Comparison of ENCODE assay signal across 19 cellular contexts in the genomic region with DNA sequence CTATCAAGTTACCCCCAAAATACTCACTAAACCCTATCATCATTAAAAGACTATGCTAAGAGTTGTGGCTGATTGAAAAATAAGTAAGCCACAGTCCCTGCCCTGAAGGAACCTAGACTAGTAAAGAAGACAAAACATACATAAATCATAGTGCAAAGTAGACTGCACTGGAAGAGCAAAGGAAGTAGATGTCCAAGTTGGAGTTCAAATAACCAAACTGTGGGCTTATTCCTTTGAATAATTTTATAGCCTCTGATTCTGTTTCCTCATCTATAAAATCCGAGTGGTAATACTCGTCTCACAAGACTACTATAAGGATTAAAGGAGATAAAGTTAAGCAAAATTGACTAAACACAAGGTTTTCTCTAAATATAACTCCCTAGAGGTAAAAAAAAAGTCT.
DNase-seq lines count a peak whose midpoint lies in the region; ATAC-seq, FAIRE-seq and TF ChIP-seq lines count a peak whose summit lies in the region.
"Had no signal": no experiment of that assay in that cellular context is flagged by ENCODE, and none has a peak within 500 bp of the region (broad histone marks: within the 10 kb centered on the region; RNA-seq: fewer than 3 reads in every experiment).

No MANE protein-coding gene starts in this region.

- peaks cover 6% of the 10 kb centered on the region for H3K4me1 ChIP-seq in mucosa of descending colon (ENCODE audit: low read depth)
- H3K4me1 ChIP-seq in thyroid gland, result peaks cover 27 to 32% of the 10 kb centered on the region in 2 donors
- no peaks in the 10 kb centered on the region for H3K4me1 ChIP-seq in mammary epithelial cell (ENCODE audit: insufficient read depth, low read length)
- H3K4me1 ChIP-seq: BE2C, HAP-1 had no signal

- H3K9ac ChIP-seq in mammary epithelial cell (ENCODE audit: insufficient read depth, low read length), result no peak overlapping the region
- H3K9ac ChIP-seq: GM23248 had no signal

- TF ChIP-seq POLR2A in thyroid gland (IDR thresholded peaks at IDR 0.05), result no peak

- CTCF ChIA-PET in HEK293T (lab: Yijun Ruan, JAX) (no interaction called here), mammary epithelial cell (lab: Charles Lee; ENCODE audit: low non-redundant PET) (no interaction called here)

- DNase-seq in HEK293T (ENCODE audit: extremely low spot score) (no peak), NCI-H69 (lab: John Stamatoyannopoulos, UW) (peak; percentile 17), mucosa of descending colon (no peak), thyroid gland (no peak), mammary epithelial cell (no peak), NK-92 (lab: John Stamatoyannopoulos, UW; ENCODE audit: unreplicated experiment) (no peak)
- DNase-seq: ACHN; BE2C; C1 segment of cervical spinal cord; CD4-positive, CD25-positive, alpha-beta regulatory T cell; CD8-positive, alpha-beta memory T cell; COR-L47; GM23248 had no signal

- dilution Hi-C loops in mammary epithelial cell (cut with HindIII; ENCODE audit: low sequenced_read_pairs), result no loop called here

- H3K27me3 ChIP-seq in thyroid gland (no peaks in the 10 kb centered on the region), mammary epithelial cell (ENCODE audit: insufficient read depth, low read length) (no peaks in the 10 kb centered on the region)
- H3K27me3 ChIP-seq: BE2C had no signal

- in situ Hi-C loops in mammary epithelial cell (cut with MboI; ENCODE audit: low sequenced_read_pairs in 2 of 2), result no loop called here

- H3K79me2 ChIP-seq in mammary epithelial cell (ENCODE audit: insufficient read depth, low read length), result no peaks in the 10 kb centered on the region

- peak; percentile 29 for FAIRE-seq in endometrium (lab: Jason Lieb, UNC)
- FAIRE-seq: D721Med, G401.6, GM12891 had no signal

- H3K36me3 ChIP-seq in mucosa of descending colon (ENCODE audit: low read depth) (no peaks in the 10 kb centered on the region), thyroid gland (no peaks in the 10 kb centered on the region), mammary epithelial cell (ENCODE audit: insufficient read depth, low read length) (no peaks in the 10 kb centered on the region)
- H3K36me3 ChIP-seq: BE2C, HAP-1 had no signal

- intact Hi-C loops in mucosa of descending colon (cut with DNase I, micrococcal nuclease) (no loop called here), thyroid gland (cut with DNase I) (no loop called here), mammary epithelial cell (cut with micrococcal nuclease) (no loop called here)

- no peak overlapping the region for H2AFZ ChIP-seq in mammary epithelial cell (ENCODE audit: low read depth, low read length)
- H2AFZ ChIP-seq: GM23248 had no signal

- H3K4me2 ChIP-seq in mammary epithelial cell (ENCODE audit: insufficient read depth, low read depth, low read length), result no peak overlapping the region

- TF ChIP-seq CTCF in mucosa of descending colon (IDR thresholded peaks at IDR 0.05) (no peak), thyroid gland (IDR thresholded peaks at IDR 0.05) (no peak), mammary epithelial cell (conservative IDR thresholded peaks at IDR 0.05 in 1 of 2, IDR thresholded peaks at IDR 0.05 in 1 of 2; ENCODE audit: extremely low read depth in 1 of 2, insufficient read depth in 1 of 2, low read depth in 1 of 2, low read length in 2 of 2) (no peak)

- no TSS peak for BruUV-seq in mammary epithelial cell (replicated peaks; lab: Mats Ljungman, UMichigan)

- H3K27ac ChIP-seq in thyroid gland (no peak overlapping the region), mammary epithelial cell (ENCODE audit: insufficient read depth, low read depth, low read length) (no peak overlapping the region)
- H3K27ac ChIP-seq: GM23248 had no signal

- peak; percentile 26 for ATAC-seq in mucosa of descending colon
- no peak for ATAC-seq in GM18511 (IDR thresholded peaks at IDR 0.05; ENCODE audit: unreplicated experiment)

- H3K4me3 ChIP-seq in mucosa of descending colon, result no peak overlapping the region
- no peak overlapping the region for H3K4me3 ChIP-seq in thyroid gland (replicated peaks in 1 of 3)
- no peak overlapping the region for H3K4me3 ChIP-seq in mammary epithelial cell (replicated peaks in 1 of 3; ENCODE audit: insufficient read depth in 1 of 3, low read depth in 2 of 3, low read length in 3 of 3)
- H3K4me3 ChIP-seq: GM23248, HAP-1 had no signal

- POLR2A ChIA-PET in HEK293T (lab: Yijun Ruan, JAX), result no interaction called here

- WGBS in thyroid gland, 2 donors, result 94% methylated on average over 2 of the region's 2 CpGs
- WGBS in mammary epithelial cell (ENCODE audit: low coverage, missing lambda C conversion rate), result 75% methylated on average over 2 of the region's 2 CpGs

- no peaks in the 10 kb centered on the region for H4K20me1 ChIP-seq in mammary epithelial cell (ENCODE audit: insufficient read depth, low read length)

- H3K9me3 ChIP-seq in mucosa of descending colon, result no peaks in the 10 kb centered on the region
- no peaks in the 10 kb centered on the region for H3K9me3 ChIP-seq in thyroid gland
- H3K9me3 ChIP-seq in mammary epithelial cell (replicated peaks; ENCODE audit: insufficient read depth, low read length), result no peaks in the 10 kb centered on the region
- H3K9me3 ChIP-seq: BE2C, HAP-1 had no signal

TF ChIP-seq in HEK293T, 16 proteins besides CTCF, POLR2A, EP300 and RAD21:
- TF ChIP-seq, protein P1, sequence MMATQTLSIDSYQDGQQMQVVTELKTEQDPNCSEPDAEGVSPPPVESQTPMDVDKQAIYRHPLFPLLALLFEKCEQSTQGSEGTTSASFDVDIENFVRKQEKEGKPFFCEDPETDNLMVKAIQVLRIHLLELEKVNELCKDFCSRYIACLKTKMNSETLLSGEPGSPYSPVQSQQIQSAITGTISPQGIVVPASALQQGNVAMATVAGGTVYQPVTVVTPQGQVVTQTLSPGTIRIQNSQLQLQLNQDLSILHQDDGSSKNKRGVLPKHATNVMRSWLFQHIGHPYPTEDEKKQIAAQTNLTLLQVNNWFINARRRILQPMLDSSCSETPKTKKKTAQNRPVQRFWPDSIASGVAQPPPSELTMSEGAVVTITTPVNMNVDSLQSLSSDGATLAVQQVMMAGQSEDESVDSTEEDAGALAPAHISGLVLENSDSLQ (IDR thresholded peaks at IDR 0.05), result peak; percentile 49
- TF ChIP-seq ARNT (IDR thresholded peaks at IDR 0.05), result no peak
- no peak for TF ChIP-seq BHLHE40 (IDR thresholded peaks at IDR 0.05; ENCODE audit: borderline replicate concordance)
- no peak for TF ChIP-seq LEF1 (IDR thresholded peaks at IDR 0.05; ENCODE audit: borderline replicate concordance)
- no peak for TF ChIP-seq FOXM1 (IDR thresholded peaks at IDR 0.05; ENCODE audit: borderline replicate concordance)
